ENCODE assay signal across 14 cellular contexts in genomic region chr1:183277821-183278735, GRCh38.
A peak's percentile ranks its signal among the peaks of the same experiment; 100 is the strongest.
DNase-seq lines count a peak whose midpoint lies in the region; ATAC-seq and TF ChIP-seq lines count a peak whose summit lies in the region.
"Had no signal": no experiment of that assay in that cellular context is flagged by ENCODE, and none has a peak within 500 bp of the region (broad histone marks: within the 10 kb centered on the region; RNA-seq: fewer than 3 reads in every experiment).

No MANE protein-coding gene starts in this region.

- H3K9ac ChIP-seq in iPS-20b (ENCODE audit: low read depth, low read length) (0 out of 2 replicates have a peak overlapping the region, but pooled peaks have one; percentile 22), smooth muscle cell (ENCODE audit: low read depth) (peak overlapping the region; percentile 58)

- peaks cover 19% of the 10 kb centered on the region for H3F3A ChIP-seq in smooth muscle cell (ENCODE audit: low read depth)

- no peaks in the 10 kb centered on the region for H3K9me3 Mint-ChIP-seq in WTC11
- H3K9me3 Mint-ChIP-seq: activated T-cell treated with anti-CD3 and anti-CD28 coated beads, Interleukin-2, amount 50 U/mL, for 4 hours; central memory CD8-positive, alpha-beta T cell had no signal

- H3K27me3 Mint-ChIP-seq in WTC11 (ENCODE audit: low read depth) = no peaks in the 10 kb centered on the region

- H3K27me3 ChIP-seq in iPS-20b (ENCODE audit: insufficient read depth, low read length) = no peaks in the 10 kb centered on the region
- no peaks in the 10 kb centered on the region for H3K27me3 ChIP-seq in smooth muscle cell (ENCODE audit: low read depth)
- H3K27me3 ChIP-seq: gastroesophageal sphincter had no signal

- TF ChIP-seq CTCF in WTC11 (IDR thresholded peaks at IDR 0.05) = no peak
- no peak for TF ChIP-seq CTCF in smooth muscle cell (IDR thresholded peaks at IDR 0.05; ENCODE audit: borderline replicate concordance, insufficient read depth, poor library complexity, severe bottlenecking)

- H2AFZ ChIP-seq in smooth muscle cell (ENCODE audit: low read depth) = no peak overlapping the region

- H3K27ac ChIP-seq in iPS-20b (ENCODE audit: low read length) (no peak overlapping the region), smooth muscle cell (ENCODE audit: low read depth) (peak overlapping the region; percentile 90)
- H3K27ac ChIP-seq: 22Rv1 had no signal

- no peaks in the 10 kb centered on the region for H4K20me1 ChIP-seq in smooth muscle cell (ENCODE audit: low read depth)

- H3K79me2 ChIP-seq in smooth muscle cell (ENCODE audit: low read depth) = no peaks in the 10 kb centered on the region

- DNase-seq in DMS 273 (lab: John Stamatoyannopoulos, UW; ENCODE audit: unreplicated experiment) = peak; percentile 13
- DNase-seq in DMS 273 treated with DMSO at 0.1 percent for 48 hours (lab: John Stamatoyannopoulos, UW) = no peak
- no peak for DNase-seq in WTC11 (ENCODE audit: low spot score)
- no peak for DNase-seq in smooth muscle cell (lab: John Stamatoyannopoulos, UW; ENCODE audit: unreplicated experiment)
- no peak for DNase-seq in NCI-H774 (lab: John Stamatoyannopoulos, UW)
- no peak for DNase-seq in midbrain (lab: John Stamatoyannopoulos, UW)
- DNase-seq: activated T-cell treated with anti-CD3 and anti-CD28 coated beads, Interleukin-2, amount 50 U/mL, for 4 hours; DMS79 treated with DMSO at 0.1 percent for 48 hours had no signal

- H3K36me3 ChIP-seq in iPS-20b (ENCODE audit: insufficient read depth, low read depth, low read length) (no peaks in the 10 kb centered on the region), smooth muscle cell (ENCODE audit: low read depth) (no peaks in the 10 kb centered on the region)
- H3K36me3 ChIP-seq: gastroesophageal sphincter had no signal

- CTCF ChIA-PET in WTC11 (lab: Charles Lee) = interaction anchor here (0.6 to 3.0 kb wide), 8 partner anchors 28 to 315 kb away, joined by 3 to 14 read pairs (median 4); partner anchors contain the start of gene NMNAT2

- peaks cover 40% of the 10 kb centered on the region for H3K4me1 Mint-ChIP-seq in WTC11
- H3K4me1 Mint-ChIP-seq: central memory CD8-positive, alpha-beta T cell had no signal

- H3K4me3 ChIP-seq in iPS-20b (ENCODE audit: low read length) (no peak overlapping the region), smooth muscle cell (no peak overlapping the region)
- H3K4me3 ChIP-seq: gastroesophageal sphincter had no signal

- ATAC-seq in WTC11 = no peak
- no peak for ATAC-seq in HG03045 (IDR thresholded peaks at IDR 0.05; ENCODE audit: unreplicated experiment)
- ATAC-seq: activated T-cell treated with anti-CD3 and anti-CD28 coated beads, Interleukin-2, amount 50 U/mL, for 4 hours; gastroesophageal sphincter; HepG2 had no signal

- H3K4me3 Mint-ChIP-seq in WTC11 = no peak overlapping the region
- H3K4me3 Mint-ChIP-seq: activated T-cell treated with anti-CD3 and anti-CD28 coated beads, Interleukin-2, amount 50 U/mL, for 4 hours; central memory CD8-positive, alpha-beta T cell had no signal

- H3K9me3 ChIP-seq in iPS-20b (ENCODE audit: insufficient read depth, low read depth, low read length) = no peaks in the 10 kb centered on the region
- no peaks in the 10 kb centered on the region for H3K9me3 ChIP-seq in smooth muscle cell (replicated peaks; ENCODE audit: low read depth)
- H3K9me3 ChIP-seq: gastroesophageal sphincter had no signal

- H3K4me1 ChIP-seq in iPS-20b (ENCODE audit: insufficient read depth, low read length) = peaks cover 14% of the 10 kb centered on the region
- H3K4me1 ChIP-seq in smooth muscle cell (ENCODE audit: low read depth) = peaks cover 18% of the 10 kb centered on the region

- POLR2A ChIA-PET in WTC11 (lab: Charles Lee) = no interaction called here

- no peaks in the 10 kb centered on the region for H3K36me3 Mint-ChIP-seq in WTC11

- peak overlapping the region; percentile 90 for H3K27ac Mint-ChIP-seq in WTC11

- H3K4me2 ChIP-seq in smooth muscle cell = peak overlapping the region; percentile 73

- 28% methylated on average over 7 of the region's 7 CpGs for WGBS in smooth muscle cell (ENCODE audit: low lambda C conversion rate)

TF ChIP-seq in WTC11, 78 proteins besides CTCF, POLR2A, EP300 and RAD21:
- TF ChIP-seq MYBL2 (CRISPR knock-in tag; IDR thresholded peaks at IDR 0.05) (no peak), ZNF396 (CRISPR knock-in tag; IDR thresholded peaks at IDR 0.05; ENCODE audit: borderline replicate concordance) (no peak)
